ENCODE assay signal across 9 cellular contexts in the genomic region with DNA sequence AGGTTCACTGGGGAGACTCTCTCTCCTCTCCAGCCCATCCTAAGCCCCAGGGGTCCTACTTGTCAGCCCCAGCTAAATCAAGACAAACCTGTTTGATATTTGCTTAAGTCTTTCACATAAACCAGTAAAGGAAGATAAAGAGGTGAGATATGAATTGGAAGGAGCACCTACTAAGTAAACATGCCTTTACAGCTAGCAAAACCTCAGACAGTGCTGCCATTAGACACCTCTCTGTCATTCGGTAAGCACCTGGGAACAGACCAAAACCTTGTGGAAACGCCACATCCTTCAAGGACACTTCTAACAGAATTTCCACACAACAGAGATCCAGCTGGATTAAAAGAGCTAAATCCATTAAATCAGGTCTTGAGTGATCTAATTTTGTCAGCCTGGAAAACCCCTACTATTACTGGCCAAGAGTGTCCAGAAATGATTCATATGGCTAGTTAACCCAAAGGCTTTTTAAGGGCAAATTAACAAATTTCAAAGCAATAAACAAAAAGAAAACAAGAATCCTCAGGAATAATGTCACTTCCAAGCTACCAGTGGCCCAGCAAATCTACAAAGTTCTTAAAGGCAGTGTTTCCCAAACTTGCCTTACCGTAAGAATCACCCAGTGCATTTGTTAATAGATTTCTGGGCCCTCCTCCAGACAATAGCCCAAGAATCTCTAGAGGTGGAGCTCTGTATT. TPM values are rescaled to one million over a fixed set of nuclear protein-coding genes. Genes with fewer than 3 reads are reported as not detected.
DNase-seq lines count a peak whose midpoint lies in the region; ATAC-seq and TF ChIP-seq lines count a peak whose summit lies in the region.
"Had no signal": no experiment of that assay in that cellular context is flagged by ENCODE, and none has a peak within 500 bp of the region (broad histone marks: within the 10 kb centered on the region; RNA-seq: fewer than 3 reads in every experiment).

No MANE protein-coding gene starts in this region.

- DNase-seq in ELR (ENCODE audit: low read depth) (peak; percentile 68), Peyer's patch (peak in 1 of 3 donors; percentile 15), fibroblast of mammary gland (ENCODE audit: low read depth) (peak; percentile 78), gastrocnemius medialis (no peak), foreskin melanocyte (no peak)
- no peak for DNase-seq in activated CD8-positive, alpha-beta memory T cell treated with anti-CD3 and anti-CD28 coated beads, Interleukin-2, amount 50 U/mL, for 4 hours
- DNase-seq: midbrain had no signal

- H3K27me3 ChIP-seq in Peyer's patch (no peaks in the 10 kb centered on the region), gastrocnemius medialis (no peaks in the 10 kb centered on the region)

- intact Hi-C loops in gastrocnemius medialis (cut with DNase I; ENCODE audit: low total_unique reads) = no loop called here

- TF ChIP-seq CTCF in Peyer's patch (IDR thresholded peaks at IDR 0.05) (no peak), fibroblast of mammary gland (conservative IDR thresholded peaks at IDR 0.05; ENCODE audit: control insufficient read depth, insufficient read depth, low read depth, low read length) (no peak), gastrocnemius medialis (IDR thresholded peaks at IDR 0.05 in 4 of 5, conservative IDR thresholded peaks at IDR 0.05 in 1 of 5) (no peak)

- H3K4me1 ChIP-seq in Peyer's patch (peaks cover 0 to 40% (median 0%) of the 10 kb centered on the region in 4 donors), gastrocnemius medialis (peaks cover 26 to 29% of the 10 kb centered on the region in 2 donors)

- ATAC-seq in gastrocnemius medialis (no peak), HG02678 (IDR thresholded peaks at IDR 0.05; ENCODE audit: unreplicated experiment) (no peak), HG02759 (IDR thresholded peaks at IDR 0.05; ENCODE audit: unreplicated experiment) (no peak)

- in situ Hi-C loops in gastrocnemius medialis (cut with MboI; ENCODE audit: low sequenced_read_pairs in 4 of 4) = loop anchor here in 1 of 4 donors (25.0 kb wide), 1 partner anchor 247 kb away; a partner anchor contains a TSS

- H3K27ac ChIP-seq in Peyer's patch = peak overlapping the region; percentile 12 to 51 (median 27)
- H3K27ac ChIP-seq in gastrocnemius medialis = peak overlapping the region; percentile 32 to 95 (median 52)

- H3K4me3 ChIP-seq in Peyer's patch (no peak overlapping the region), fibroblast of mammary gland (ENCODE audit: control insufficient read depth, low read depth, low read length) (no peak overlapping the region), gastrocnemius medialis (no peak overlapping the region)

- H3K9me3 ChIP-seq in Peyer's patch = no peaks in the 10 kb centered on the region
- no peaks in the 10 kb centered on the region for H3K9me3 ChIP-seq in gastrocnemius medialis

- TF ChIP-seq POLR2A in Peyer's patch (IDR thresholded peaks at IDR 0.05) = no peak
- no peak for TF ChIP-seq POLR2A in gastrocnemius medialis (IDR thresholded peaks at IDR 0.05)

- H3K36me3 ChIP-seq in Peyer's patch (no peaks in the 10 kb centered on the region), gastrocnemius medialis (no peaks in the 10 kb centered on the region)

RNA-seq across cellular contexts. Expression of a gene that starts 2.4 kb away (rescaled TPM):
- total RNA-seq in Peyer's patch = 10 to 100 TPM; 28.9 to 56.9 (median 40.3) TPM
- 10 to 100 TPM; 17.7 to 27.1 (median 23.5) TPM for total RNA-seq in gastrocnemius medialis

RNA-seq across cellular contexts. Expression of a gene that starts 44.5 kb away (rescaled TPM):
- total RNA-seq in Peyer's patch (not detected), gastrocnemius medialis (not detected)

RNA-seq across cellular contexts. Expression of a gene that starts 56.5 kb away (rescaled TPM):
- total RNA-seq in Peyer's patch = 1 to 10 TPM; 1.5 to 8.3 (median 3.7) TPM
- total RNA-seq in gastrocnemius medialis = under 1 TPM in 2 of 4 donors, not detected in 2; 0.46 to 0.53 TPM

Comparison
In these comparisons a context has a peak if more than half of its experiments do, and no peak if none do; other contexts are left out.
1. DNase-seq: peak in ELR (single experiment) and fibroblast of mammary gland (single experiment); none in gastrocnemius medialis (0 of 2), foreskin melanocyte (single experiment) and activated CD8-positive, alpha-beta memory T cell treated with anti-CD3 and anti-CD28 coated beads, Interleukin-2, amount 50 U/mL, for 4 hours (single experiment).